In the genomic region with DNA sequence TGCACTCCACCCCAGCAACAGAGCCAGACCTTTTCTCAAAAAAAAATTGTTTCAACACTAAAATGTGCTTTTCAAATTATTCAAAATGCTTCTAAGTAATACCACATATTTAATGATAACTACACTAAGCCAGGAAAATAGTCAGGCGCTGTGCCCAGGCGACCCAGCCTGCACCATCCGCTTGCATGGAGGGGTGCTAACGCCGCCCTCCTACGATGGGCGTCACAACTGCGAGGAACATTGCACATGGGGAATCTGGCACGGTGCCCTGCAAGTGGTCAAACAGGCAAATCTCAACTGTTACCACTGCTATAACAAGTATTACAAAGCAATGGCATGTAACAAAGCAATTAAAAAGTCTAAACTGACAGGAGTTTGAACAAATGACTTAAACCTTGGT, we compare ENCODE assay signal across 8 cellular contexts.
DNase-seq lines count a peak whose midpoint lies in the region; ATAC-seq, FAIRE-seq and TF ChIP-seq lines count a peak whose summit lies in the region.
"Not testable (repeated sequence)": the region's sequence is repeated elsewhere in the genome, so short reads cannot be mapped to it uniquely, and the experiment has no call there.

No MANE protein-coding gene starts in this region.

- not testable (repeated sequence) for TF ChIP-seq POLR2A in thyroid gland (IDR thresholded peaks at IDR 0.05)

- H3K36me3 ChIP-seq in pancreas, thyroid gland: not testable (repeated sequence)

- DNase-seq in AG10803 (ENCODE audit: low read depth) (peak; percentile 52), SK-MEL-5 (ENCODE audit: low read depth, low spot score) (peak; percentile 1), cardiac fibroblast (ENCODE audit: low read depth in 2 of 2) (peak; percentile 9 to 65), fibroblast of villous mesenchyme (ENCODE audit: low read depth) (peak; percentile 22), left lobe of liver (ENCODE audit: low spot score) (peak; percentile 68), pancreas (peak; percentile 61 to 88 (median 80)), thyroid gland (peak; percentile 94 to 97)

- not testable (repeated sequence) for TF ChIP-seq RAD21 in Ishikawa (IDR thresholded peaks at IDR 0.05; ENCODE audit: low read depth)

- TF ChIP-seq CTCF in AG10803 (conservative IDR thresholded peaks at IDR 0.05; ENCODE audit: low read length); cardiac fibroblast (IDR thresholded peaks at IDR 0.05; ENCODE audit: low read depth, low read length); fibroblast of villous mesenchyme (IDR thresholded peaks at IDR 0.05; ENCODE audit: insufficient read depth, low read depth, low read length); pancreas (IDR thresholded peaks at IDR 0.05); thyroid gland (IDR thresholded peaks at IDR 0.05): not testable (repeated sequence)

- ATAC-seq in left lobe of liver (peak; percentile 41), pancreas (peak; percentile 77 to 87 (median 80))

- H3K4me3 ChIP-seq in AG10803 (ENCODE audit: low read length); cardiac fibroblast (replicated peaks in 1 of 2; ENCODE audit: low read depth in 2 of 2, low read length in 2 of 2); fibroblast of villous mesenchyme (ENCODE audit: low read depth, low read length); pancreas; thyroid gland (replicated peaks in 1 of 3): not testable (repeated sequence)

- H3K27me3 ChIP-seq in pancreas, thyroid gland: not testable (repeated sequence)

- H3K9me3 ChIP-seq in pancreas, thyroid gland: not testable (repeated sequence)

- in situ Hi-C loops in SK-MEL-5 (cut with HindIII; ENCODE audit: low pct_unique_long_range_greater_than_20kb, low sequenced_read_pairs) = not testable (repeated sequence)

- 9 to 12% methylated on average over 9 of the region's 9 CpGs for WGBS in pancreas, 2 donors
- 16 to 20% methylated on average over 9 of the region's 9 CpGs for WGBS in thyroid gland, 2 donors

- TF ChIP-seq EP300 in Ishikawa (IDR thresholded peaks at IDR 0.05; ENCODE audit: borderline replicate concordance) = peak; percentile 13; the same call in 1 of the 2 replicates

- not testable (repeated sequence) for FAIRE-seq in pancreas (lab: Jason Lieb, UNC)

- H3K27ac ChIP-seq in pancreas (peak overlapping the region in 1 of 4 donors; percentile 44), thyroid gland (peak overlapping the region in 1 of 3 donors; percentile 73)

- intact Hi-C loops in pancreas (cut with DNase I); thyroid gland (cut with DNase I): not testable (repeated sequence)

- peaks cover 0 to 13% (median 4%) of the 10 kb centered on the region in 3 donors for H3K4me1 ChIP-seq in pancreas
- H3K4me1 ChIP-seq in thyroid gland = peaks cover 0 to 14% of the 10 kb centered on the region in 2 donors

TF ChIP-seq in Ishikawa, 13 proteins besides CTCF, POLR2A, EP300 and RAD21:
- TF ChIP-seq, protein P1, sequence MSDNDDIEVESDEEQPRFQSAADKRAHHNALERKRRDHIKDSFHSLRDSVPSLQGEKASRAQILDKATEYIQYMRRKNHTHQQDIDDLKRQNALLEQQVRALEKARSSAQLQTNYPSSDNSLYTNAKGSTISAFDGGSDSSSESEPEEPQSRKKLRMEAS (IDR thresholded peaks at IDR 0.05) = peak; percentile 89
- TF ChIP-seq TEAD4 (IDR thresholded peaks at IDR 0.05) (peak; percentile 55; the same call in 1 of the 2 replicates), NFIC (IDR thresholded peaks at IDR 0.05) (peak; percentile 87), TCF12 (IDR thresholded peaks at IDR 0.05; ENCODE audit: low read depth) (peak; percentile 39; the same call in 1 of the 2 replicates), ZBTB7A (IDR thresholded peaks at IDR 0.05; ENCODE audit: low read depth) (0 out of 2 replicates have a peak, but pooled peaks have one; percentile 30)

Comparison
In these comparisons a context has a peak if more than half of its experiments do, and no peak if none do; other contexts are left out.
1. DNase-seq: peak in every context shown above with its lines; median percentile 96 in thyroid gland; 80 in pancreas; 68 in left lobe of liver; 52 in AG10803; 37 in cardiac fibroblast; 22 in fibroblast of villous mesenchyme; 1 in SK-MEL-5.